In genomic region chr9:7320139-7320538, GRCh38 we compare ENCODE assay signal across 11 cellular contexts.
DNase-seq lines count a peak whose midpoint lies in the region; ATAC-seq and TF ChIP-seq lines count a peak whose summit lies in the region.
"Had no signal": no experiment of that assay in that cellular context is flagged by ENCODE, and none has a peak within 500 bp of the region (broad histone marks: within the 10 kb centered on the region; RNA-seq: fewer than 3 reads in every experiment).

No MANE protein-coding gene starts in this region.

- intact Hi-C loops in psoas muscle (cut with DNase I): no loop called here

- H3K9me3 ChIP-seq in psoas muscle: no peaks in the 10 kb centered on the region
- H3K9me3 ChIP-seq: upper lobe of left lung had no signal

- no peaks in the 10 kb centered on the region for H3K36me3 ChIP-seq in psoas muscle (ENCODE audit: insufficient read depth in 1 of 2, low read depth in 1 of 2)
- H3K36me3 ChIP-seq: upper lobe of left lung had no signal

- DNase-seq in GM12864 (ENCODE audit: low read depth) (peak; percentile 10), NCI-H774 (lab: John Stamatoyannopoulos, UW) (peak; percentile 10), epithelial cell of esophagus (ENCODE audit: low read depth) (peak; percentile 80), psoas muscle (no peak)
- DNase-seq in activated T-cell treated with anti-CD3 and anti-CD28 coated beads, Interleukin-2, amount 50 U/mL, for 48 hours: no peak
- DNase-seq: effector memory CD8-positive, alpha-beta T cell; stimulated activated CD4-positive, alpha-beta T cell treated with anti-CD3 and anti-CD28 coated beads, Interleukin-2, amount 100 ng/mL, for 48 hours; upper lobe of left lung had no signal

- TF ChIP-seq CTCF in GM12864 (IDR thresholded peaks at IDR 0.05; ENCODE audit: low read depth, low read length, missing control alignments): no peak
- no peak for TF ChIP-seq CTCF in epithelial cell of esophagus (IDR thresholded peaks at IDR 0.05; ENCODE audit: insufficient read depth, low read depth, low read length, missing control alignments)
- TF ChIP-seq CTCF in psoas muscle (IDR thresholded peaks at IDR 0.05): no peak

- 36 to 48% (median 40%) methylated on average over 7 of the region's 7 CpGs for WGBS in psoas muscle, 3 donors

- H3K4me3 ChIP-seq in GM12864 (ENCODE audit: low read depth, low read length) (no peak overlapping the region), epithelial cell of esophagus (ENCODE audit: low read length) (no peak overlapping the region), psoas muscle (no peak overlapping the region)
- H3K4me3 ChIP-seq: upper lobe of left lung had no signal

- H3K27me3 ChIP-seq in psoas muscle (ENCODE audit: insufficient read depth in 3 of 3, low read length in 2 of 3): no peaks in the 10 kb centered on the region
- H3K27me3 ChIP-seq: upper lobe of left lung had no signal

- H3K27ac ChIP-seq in psoas muscle: no peak overlapping the region
- H3K27ac ChIP-seq: upper lobe of left lung had no signal

- peaks cover 11% of the 10 kb centered on the region for H3K4me1 ChIP-seq in psoas muscle

- ATAC-seq in psoas muscle (peak in 3 of 4 donors; percentile 51 to 68 (median 68)), HG03196 (IDR thresholded peaks at IDR 0.05; ENCODE audit: unreplicated experiment) (no peak), HG02798 (IDR thresholded peaks at IDR 0.05; ENCODE audit: poor library complexity, unreplicated experiment) (no peak), HG03521 (IDR thresholded peaks at IDR 0.05; ENCODE audit: unreplicated experiment) (no peak)
- ATAC-seq: effector memory CD8-positive, alpha-beta T cell had no signal

Comparison
In these comparisons a context has a peak if more than half of its experiments do, and no peak if none do; other contexts are left out.
1. DNase-seq: peak in GM12864 (single experiment), NCI-H774 (single experiment) and epithelial cell of esophagus (single experiment); none in psoas muscle (0 of 2) and activated T-cell treated with anti-CD3 and anti-CD28 coated beads, Interleukin-2, amount 50 U/mL, for 48 hours (0 of 2).
2. ATAC-seq: peak in psoas muscle (3 of 4); none in HG03196 (single experiment), HG02798 (single experiment) and HG03521 (single experiment).